Comparison of ENCODE assay signal across 7 cellular contexts in genomic region chr5:115168829-115169391, GRCh38. TPM values are rescaled to one million over a fixed set of nuclear protein-coding genes. Genes with fewer than 3 reads are reported as not detected.
A peak's percentile ranks its signal among the peaks of the same experiment; 100 is the strongest.
DNase-seq lines count a peak whose midpoint lies in the region; ATAC-seq and TF ChIP-seq lines count a peak whose summit lies in the region.

No MANE protein-coding gene starts in this region.

- peak overlapping the region; percentile 94 for H3K27ac ChIP-seq in WERI-Rb-1
- H3K27ac ChIP-seq in heart left ventricle = no peak overlapping the region
- peak overlapping the region; percentile 77 to 87 for H3K27ac ChIP-seq in prostate gland

- H3K4me1 ChIP-seq in heart left ventricle (peaks cover 0 to 28% (median 14%) of the 10 kb centered on the region in 12 donors), prostate gland (replicated peaks) (peaks cover 4% of the 10 kb centered on the region)

- TF ChIP-seq CTCF in GM12864 (IDR thresholded peaks at IDR 0.05; ENCODE audit: low read depth, low read length, missing control alignments) (no peak), WERI-Rb-1 (IDR thresholded peaks at IDR 0.05; ENCODE audit: low read depth, low read length) (no peak), heart left ventricle (IDR thresholded peaks at IDR 0.05) (no peak), prostate gland (IDR thresholded peaks at IDR 0.05) (no peak)

- DNase-seq in GM12864 (ENCODE audit: low read depth) (no peak), WERI-Rb-1 (peak; percentile 58), heart left ventricle (peak in 1 of 5 donors; percentile 62), prostate gland (ENCODE audit: low spot score) (no peak)

- H3K36me3 ChIP-seq in WERI-Rb-1 (peaks cover 37% of the 10 kb centered on the region), heart left ventricle (no peaks in the 10 kb centered on the region), prostate gland (no peaks in the 10 kb centered on the region)

- H3K4me3 ChIP-seq in GM12864 (ENCODE audit: low read depth, low read length) (peak overlapping the region; percentile 84), WERI-Rb-1 (ENCODE audit: low read depth, low read length) (peak overlapping the region; percentile 86), heart left ventricle (peak overlapping the region; percentile 53 to 90 (median 68)), prostate gland (peak overlapping the region; percentile 67 to 80)

- H3K9me3 ChIP-seq in WERI-Rb-1 (ENCODE audit: severe bottlenecking) (peaks cover 4% of the 10 kb centered on the region), heart left ventricle (no peaks in the 10 kb centered on the region), prostate gland (no peaks in the 10 kb centered on the region)

- TF ChIP-seq POLR2A in heart left ventricle (IDR thresholded peaks at IDR 0.05) (no peak), prostate gland (IDR thresholded peaks at IDR 0.05) (no peak)

- H3K27me3 ChIP-seq in WERI-Rb-1 (ENCODE audit: insufficient read depth, low read depth, severe bottlenecking) (no peaks in the 10 kb centered on the region), heart left ventricle (peaks cover 0 to 70% (median 18%) of the 10 kb centered on the region in 9 donors), prostate gland (replicated peaks; ENCODE audit: insufficient read depth) (no peaks in the 10 kb centered on the region)

- 2 to 4% (median 3%) methylated on average over 23 to 31 of the region's 31 CpGs for WGBS in heart left ventricle, 4 donors
- WGBS in prostate gland = 3% methylated on average over 31 of the region's 31 CpGs

- ATAC-seq in HG02943 (IDR thresholded peaks at IDR 0.05; ENCODE audit: low read depth, unreplicated experiment) (peak; percentile 14), heart left ventricle (no peak), HG02938 (IDR thresholded peaks at IDR 0.05; ENCODE audit: unreplicated experiment) (no peak), HG03097 (IDR thresholded peaks at IDR 0.05; ENCODE audit: low FRiP score, unreplicated experiment) (no peak)

- intact Hi-C loops in heart left ventricle (cut with DNase I) (no loop called here), prostate gland (cut with DNase I) (no loop called here)

RNA-seq across cellular contexts. Expression of gene TRIM36, which starts 0.8 kb away (rescaled TPM):
- total RNA-seq in heart left ventricle = 1 to 10 TPM in 3 of 9 donors, under 1 TPM in 5, not detected in 1; 0.14 to 2.6 (median 0.83) TPM
- under 1 TPM; 0.08 to 0.25 TPM for polyA plus RNA-seq in heart left ventricle
- total RNA-seq in prostate gland = 10 to 100 TPM; 37.3 to 38.5 TPM

Comparison
In these comparisons a context has a peak if more than half of its experiments do, and no peak if none do; other contexts are left out.
1. H3K27ac ChIP-seq: peak in WERI-Rb-1 (single experiment) and prostate gland (2 of 2); none in heart left ventricle (0 of 12).
2. RNA of gene TRIM36, which starts 0.8 kb away (total RNA-seq): 37.3 to 38.5 TPM in prostate gland; 0.14 to 2.6 TPM in heart left ventricle; every median in the first group is over 10 times any median in the second.
3. Peak in every context shown above with its lines, with median percentiles within 50 percentile points of each other: H3K4me3 ChIP-seq.